Comparison of ENCODE assay signal across 14 cellular contexts in the genomic region with DNA sequence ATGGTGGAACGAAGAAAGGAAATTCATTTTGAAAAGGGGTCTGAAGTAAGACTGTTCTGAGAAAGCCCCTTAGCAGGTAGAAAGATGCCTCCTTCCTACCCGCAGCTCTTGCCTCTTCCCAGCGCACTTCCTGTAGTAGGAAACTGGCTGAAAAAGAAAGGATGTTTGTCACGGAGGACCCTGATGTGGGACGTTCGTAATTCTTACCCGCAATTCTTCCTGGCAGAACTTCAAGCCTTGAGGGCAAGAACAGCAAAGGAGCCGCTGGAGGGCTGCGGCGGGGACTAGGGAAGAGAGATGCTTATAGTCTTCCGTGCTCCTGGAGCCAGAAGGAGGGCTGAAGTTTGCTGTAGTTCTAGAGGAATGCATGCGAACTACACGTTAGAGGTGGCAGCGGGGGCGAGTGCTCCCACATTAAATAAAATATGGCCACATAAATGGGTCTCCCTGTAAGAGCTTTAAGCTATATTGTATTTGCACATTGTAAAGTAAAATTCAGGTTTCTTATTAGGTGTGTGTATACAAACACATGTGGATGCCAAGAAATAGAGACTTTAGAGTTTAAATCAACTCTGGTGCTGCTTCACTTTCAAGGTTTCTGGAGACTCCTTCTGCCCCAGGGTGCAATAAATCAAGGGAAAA. TPM values are rescaled to one million over a fixed set of nuclear protein-coding genes. Genes with fewer than 3 reads are reported as not detected.
A peak's percentile ranks its signal among the peaks of the same experiment; 100 is the strongest.
DNase-seq lines count a peak whose midpoint lies in the region; ATAC-seq lines count a peak whose summit lies in the region.
"Had no signal": no experiment of that assay in that cellular context is flagged by ENCODE, and none has a peak within 500 bp of the region (broad histone marks: within the 10 kb centered on the region; RNA-seq: fewer than 3 reads in every experiment).

No MANE protein-coding gene starts in this region.

- H3K4me3 Mint-ChIP-seq in activated CD4-positive, alpha-beta T cell treated with anti-CD3 and anti-CD28 coated beads, Interleukin-2, amount 10 ng/mL, durations not matched to agents 24 days and 14 days: peak overlapping the region; percentile 55

- H3K4me3 ChIP-seq in skeletal muscle cell (ENCODE audit: low read depth, low read length): peak overlapping the region; percentile 10
- H3K4me3 ChIP-seq: upper lobe of right lung had no signal

- peak; percentile 67 for DNase-seq in activated CD4-positive, alpha-beta T cell treated with anti-CD3 and anti-CD28 coated beads, Interleukin-2, amount 10 ng/mL, durations not matched to agents 24 days and 14 days
- DNase-seq in activated CD4-positive, alpha-beta T cell treated with anti-CD3 and anti-CD28 coated beads, Interleukin-2, amount 50 U/mL, for 4 hours: no peak
- DNase-seq in Kasumi-1 (lab: John Stamatoyannopoulos, UW) (peak; percentile 30 to 33), astrocyte of the hippocampus (ENCODE audit: low read depth, low spot score) (peak; percentile 56), skeletal muscle cell (ENCODE audit: low read depth) (no peak), DMS79 (lab: John Stamatoyannopoulos, UW) (no peak)
- DNase-seq in stimulated activated CD4-positive, alpha-beta T cell treated with anti-CD3 and anti-CD28 coated beads, Interleukin-4, amount 100 ng/mL, for 4 hours: no peak
- DNase-seq: central memory CD4-positive, alpha-beta T cell; NCI-H187; T-helper 9 cell; upper lobe of right lung had no signal

- no peak for ATAC-seq in GM21786 (IDR thresholded peaks at IDR 0.05; ENCODE audit: unreplicated experiment)
- ATAC-seq: upper lobe of right lung had no signal

- H3K9me3 Mint-ChIP-seq in activated CD4-positive, alpha-beta T cell treated with anti-CD3 and anti-CD28 coated beads, Interleukin-2, amount 10 ng/mL, durations not matched to agents 24 days and 14 days: no peaks in the 10 kb centered on the region

- peaks cover 94% of the 10 kb centered on the region for H3K27me3 Mint-ChIP-seq in activated CD4-positive, alpha-beta T cell treated with anti-CD3 and anti-CD28 coated beads, Interleukin-2, amount 10 ng/mL, durations not matched to agents 24 days and 14 days

- peaks cover 44% of the 10 kb centered on the region for H3K4me1 Mint-ChIP-seq in activated CD4-positive, alpha-beta T cell treated with anti-CD3 and anti-CD28 coated beads, Interleukin-2, amount 10 ng/mL, durations not matched to agents 24 days and 14 days

- no peak overlapping the region for H3K27ac Mint-ChIP-seq in activated CD4-positive, alpha-beta T cell treated with anti-CD3 and anti-CD28 coated beads, Interleukin-2, amount 10 ng/mL, durations not matched to agents 24 days and 14 days

- no peaks in the 10 kb centered on the region for H3K36me3 Mint-ChIP-seq in activated CD4-positive, alpha-beta T cell treated with anti-CD3 and anti-CD28 coated beads, Interleukin-2, amount 10 ng/mL, durations not matched to agents 24 days and 14 days (ENCODE audit: low read depth)

- intact Hi-C loops in activated CD4-positive, alpha-beta T cell treated with anti-CD3 and anti-CD28 coated beads, Interleukin-2, amount 10 ng/mL, durations not matched to agents 24 days and 14 days (cut with micrococcal nuclease): loop anchor here (10.0 kb wide), 1 partner anchor 716 kb away; no protein-coding TSS in a partner anchor

RNA-seq across cellular contexts. Expression of a gene that starts 6.4 kb away (rescaled TPM):
- 1.0 and 1.3 TPM in 2 replicates for total RNA-seq in activated CD4-positive, alpha-beta T cell treated with anti-CD3 and anti-CD28 coated beads, Interleukin-2, amount 10 ng/mL, durations not matched to agents 24 days and 14 days
- total RNA-seq: mononuclear cell had no signal

RNA-seq across cellular contexts. Expression of a gene that starts 8.4 kb away (rescaled TPM):
- total RNA-seq in activated CD4-positive, alpha-beta T cell treated with anti-CD3 and anti-CD28 coated beads, Interleukin-2, amount 10 ng/mL, durations not matched to agents 24 days and 14 days: 0.02 and 0.05 TPM in 2 replicates
- total RNA-seq: G401, mononuclear cell had no signal

Comparison
In these comparisons a context has a peak if more than half of its experiments do, and no peak if none do; other contexts are left out.
1. DNase-seq: peak in activated CD4-positive, alpha-beta T cell treated with anti-CD3 and anti-CD28 coated beads, Interleukin-2, amount 10 ng/mL, durations not matched to agents 24 days and 14 days (single experiment), Kasumi-1 (2 of 2) and astrocyte of the hippocampus (single experiment); none in activated CD4-positive, alpha-beta T cell treated with anti-CD3 and anti-CD28 coated beads, Interleukin-2, amount 50 U/mL, for 4 hours (0 of 2), skeletal muscle cell (single experiment), DMS79 (single experiment) and stimulated activated CD4-positive, alpha-beta T cell treated with anti-CD3 and anti-CD28 coated beads, Interleukin-4, amount 100 ng/mL, for 4 hours (0 of 2).